Comparison of ENCODE assay signal across 1 cellular context in genomic region chr1:212315184-212315583, GRCh38.
TF ChIP-seq lines count a peak whose summit lies in the region.

No MANE protein-coding gene starts in this region.

TF ChIP-seq in GM23338, 12 proteins besides CTCF, POLR2A, EP300 and RAD21 (continued from another document):
- no peak for TF ChIP-seq NANOG (IDR thresholded peaks at IDR 0.05; ENCODE audit: borderline replicate concordance)
- no peak for TF ChIP-seq ZNF114 (CRISPR knock-in tag; IDR thresholded peaks at IDR 0.05)
